22 cellular contexts compared by ENCODE assay signal in genomic region chr11:66918751-66919150, GRCh38. TPM values are rescaled to one million over a fixed set of nuclear protein-coding genes. Genes with fewer than 3 reads are reported as not detected.
"Had no signal": no experiment of that assay in that cellular context is flagged by ENCODE, and none has a peak within 500 bp of the region (broad histone marks: within the 10 kb centered on the region; RNA-seq: fewer than 3 reads in every experiment).

No MANE protein-coding gene starts in this region.

- H3K4me1 ChIP-seq: lower lobe of right lung, parathyroid adenoma, right lobe of liver, vagina had no signal

- H3K27me3 ChIP-seq: gastrocnemius medialis, right lobe of liver, tibial nerve, vagina had no signal

- DNase-seq: effector CD8-positive, alpha-beta T cell; endodermal cell; foreskin fibroblast; gastrocnemius medialis; left ventricle myocardium superior; lower lobe of right lung; mucosa of descending colon; naive B cell; right lobe of liver; small intestine; stimulated activated CD4-positive, alpha-beta T cell treated with anti-CD3 and anti-CD28 coated beads, Interleukin-15, amount 100 ng/mL, for 24 hours; stimulated activated CD4-positive, alpha-beta T cell treated with anti-CD3 and anti-CD28 coated beads, Interleukin-2, amount 100 ng/mL, for 48 hours; stimulated activated naive B cell treated with anti-CD40 and anti-IgM and Interleukin-4, amounts not matched to agents 10 μg/mL and 1 μg/mL and 100 μg/mL, for 72 hours had no signal

- H3K9ac ChIP-seq: parathyroid adenoma had no signal

- H3K36me3 ChIP-seq: gastrocnemius medialis, lower lobe of right lung, neutrophil, right lobe of liver, thoracic aorta, tibial nerve, vagina had no signal

- H3K4me3 ChIP-seq: gastrocnemius medialis, lower lobe of right lung, mucosa of descending colon, right lobe of liver, thoracic aorta, tibial nerve, vagina had no signal

- ATAC-seq: esophagus mucosa; gastrocnemius medialis; left ventricle myocardium superior; lower lobe of right lung; mucosa of descending colon; natural killer cell treated with Interleukin-12 subunit alpha and Interleukin-12 subunit beta and Interleukin-15 and Interleukin-18, amount 100 ng/mL, for 72 hours; right lobe of liver; stimulated activated naive B cell treated with anti-CD40 and anti-IgM and Interleukin-4, amounts not matched to agents 10 μg/mL and 1 μg/mL and 100 μg/mL, for 72 hours had no signal

- H3K27ac ChIP-seq: epithelial cell of prostate, gastrocnemius medialis, lower lobe of right lung, neutrophil, parathyroid adenoma, right lobe of liver, thoracic aorta, tibial nerve, vagina had no signal

RNA-seq across cellular contexts. Expression of gene C11orf86, which starts 56.4 kb away (rescaled TPM):
- polyA plus RNA-seq: keratinocyte had no signal
